ENCODE assay signal across 9 cellular contexts in the genomic region with DNA sequence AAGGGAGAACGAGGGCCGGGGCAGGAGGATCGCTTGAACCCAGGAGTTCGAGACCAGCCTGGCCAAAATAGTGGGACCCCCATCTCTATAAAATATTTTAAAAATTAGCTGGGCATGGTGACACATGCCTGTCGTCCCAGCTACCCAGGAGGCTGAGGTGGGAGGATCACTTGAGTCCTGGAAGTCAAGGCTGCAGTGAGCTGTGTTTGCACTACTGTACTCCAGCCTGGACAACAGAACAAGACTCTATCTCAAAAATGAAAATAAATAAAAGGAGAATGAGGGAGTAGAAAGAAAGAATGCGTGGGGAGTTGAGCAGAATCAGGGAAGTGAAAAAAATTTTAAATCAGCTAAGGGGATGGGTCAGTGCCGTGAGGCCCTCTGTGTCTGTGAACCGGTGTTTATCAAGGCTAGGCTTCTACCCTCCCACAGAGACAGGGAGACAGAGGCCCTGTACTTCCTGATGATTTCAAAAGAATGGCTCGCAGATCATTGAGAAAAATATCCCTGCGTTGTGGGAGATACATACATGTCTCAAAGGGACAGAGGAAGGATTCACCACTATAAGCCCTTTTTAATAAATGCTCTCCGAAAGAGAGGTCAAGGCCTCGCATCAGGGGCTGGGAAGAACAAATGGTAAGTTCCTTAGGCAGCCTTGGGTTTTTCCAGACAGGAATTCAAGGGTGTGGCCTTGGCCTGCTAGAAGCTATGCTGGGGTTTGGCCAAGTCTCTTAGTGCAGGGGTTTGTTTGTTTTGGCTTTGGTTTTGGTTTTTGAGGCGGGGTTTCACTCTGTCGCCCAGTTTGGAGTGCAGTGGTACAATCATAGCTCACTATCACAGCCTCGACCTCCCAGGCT. TPM values are rescaled to one million over a fixed set of nuclear protein-coding genes. Genes with fewer than 3 reads are reported as not detected.
DNase-seq lines count a peak whose midpoint lies in the region; ATAC-seq lines count a peak whose summit lies in the region.
"Had no signal": no experiment of that assay in that cellular context is flagged by ENCODE, and none has a peak within 500 bp of the region (broad histone marks: within the 10 kb centered on the region; RNA-seq: fewer than 3 reads in every experiment).

No MANE protein-coding gene starts in this region.

- H3K36me3 ChIP-seq in SJCRH30: no peaks in the 10 kb centered on the region

- H3K36me3 Mint-ChIP-seq in activated T-helper 1 cell treated with anti-CD3 and anti-CD28 coated beads, Interleukin-12 subunit alpha, Interleukin-12 subunit beta, Interleukin-2, Interleukin-4 antibody, amounts not matched to agents 30 ng/mL and 10 ng/mL and 1 ng/mL, durations not matched to agents 14 hours and 24 hours and 36 hours (ENCODE audit: low read depth): peaks cover 26% of the 10 kb centered on the region

- intact Hi-C loops in activated T-helper 1 cell treated with anti-CD3 and anti-CD28 coated beads, Interleukin-12 subunit alpha, Interleukin-12 subunit beta, Interleukin-2, Interleukin-4 antibody, amounts not matched to agents 30 ng/mL and 10 ng/mL and 1 ng/mL, durations not matched to agents 14 hours and 24 hours and 36 hours (cut with micrococcal nuclease): no loop called here

- H3K27me3 ChIP-seq in SJCRH30: no peaks in the 10 kb centered on the region

- H3K4me1 ChIP-seq in SJCRH30: peaks cover 22% of the 10 kb centered on the region

- H3K27ac ChIP-seq in SJCRH30: peak overlapping the region; percentile 41

- no peak for ATAC-seq in HG03521 (IDR thresholded peaks at IDR 0.05; ENCODE audit: unreplicated experiment)

- no peaks in the 10 kb centered on the region for H3K4me1 Mint-ChIP-seq in activated T-helper 1 cell treated with anti-CD3 and anti-CD28 coated beads, Interleukin-12 subunit alpha, Interleukin-12 subunit beta, Interleukin-2, Interleukin-4 antibody, amounts not matched to agents 30 ng/mL and 10 ng/mL and 1 ng/mL, durations not matched to agents 14 hours and 24 hours and 36 hours (ENCODE audit: low read depth)

- no peak overlapping the region for H3K4me3 Mint-ChIP-seq in activated T-helper 1 cell treated with anti-CD3 and anti-CD28 coated beads, Interleukin-12 subunit alpha, Interleukin-12 subunit beta, Interleukin-2, Interleukin-4 antibody, amounts not matched to agents 30 ng/mL and 10 ng/mL and 1 ng/mL, durations not matched to agents 14 hours and 24 hours and 36 hours

- no peaks in the 10 kb centered on the region for H3K9me3 Mint-ChIP-seq in activated T-helper 1 cell treated with anti-CD3 and anti-CD28 coated beads, Interleukin-12 subunit alpha, Interleukin-12 subunit beta, Interleukin-2, Interleukin-4 antibody, amounts not matched to agents 30 ng/mL and 10 ng/mL and 1 ng/mL, durations not matched to agents 14 hours and 24 hours and 36 hours

- no peak overlapping the region for H3K27ac Mint-ChIP-seq in activated T-helper 1 cell treated with anti-CD3 and anti-CD28 coated beads, Interleukin-12 subunit alpha, Interleukin-12 subunit beta, Interleukin-2, Interleukin-4 antibody, amounts not matched to agents 30 ng/mL and 10 ng/mL and 1 ng/mL, durations not matched to agents 14 hours and 24 hours and 36 hours

- no peaks in the 10 kb centered on the region for H3K27me3 Mint-ChIP-seq in activated T-helper 1 cell treated with anti-CD3 and anti-CD28 coated beads, Interleukin-12 subunit alpha, Interleukin-12 subunit beta, Interleukin-2, Interleukin-4 antibody, amounts not matched to agents 30 ng/mL and 10 ng/mL and 1 ng/mL, durations not matched to agents 14 hours and 24 hours and 36 hours (ENCODE audit: insufficient read depth)

- no peaks in the 10 kb centered on the region for H3K9me3 ChIP-seq in SJCRH30 (replicated peaks)

- DNase-seq in ELR (ENCODE audit: low read depth) (peak; percentile 32), SJCRH30 (peak; percentile 75 to 76), fibroblast of the conjunctiva (ENCODE audit: low read depth) (peak; percentile 82), pulmonary artery endothelial cell (ENCODE audit: low read depth, low spot score) (peak; percentile 55), amygdala (lab: John Stamatoyannopoulos, UW) (no peak)
- DNase-seq in stimulated activated CD4-positive, alpha-beta T cell treated with anti-CD3 and anti-CD28 coated beads, Interleukin-4, amount 100 ng/mL, for 4 hours: no peak
- DNase-seq in activated T-helper 1 cell treated with anti-CD3 and anti-CD28 coated beads, Interleukin-12 subunit alpha, Interleukin-12 subunit beta, Interleukin-2, Interleukin-4 antibody, amounts not matched to agents 30 ng/mL and 10 ng/mL and 1 ng/mL, durations not matched to agents 14 hours and 24 hours and 36 hours (ENCODE audit: low spot score): no peak
- DNase-seq: T1000 had no signal

- H3K4me3 ChIP-seq in SJCRH30: no peak overlapping the region

RNA-seq across cellular contexts. Expression of a gene that starts 20.7 kb away (rescaled TPM):
- total RNA-seq in SJCRH30 (2014; rRNA removed; shearing (Covaris generic)): 7.0 and 8.8 TPM in 2 replicates
- total RNA-seq in pulmonary artery endothelial cell: 37.0 and 39.0 TPM in 2 replicates
- 20.5 and 21.4 TPM in 2 replicates for total RNA-seq in activated T-helper 1 cell treated with anti-CD3 and anti-CD28 coated beads, Interleukin-12 subunit alpha, Interleukin-12 subunit beta, Interleukin-2, Interleukin-4 antibody, amounts not matched to agents 30 ng/mL and 10 ng/mL and 1 ng/mL, durations not matched to agents 14 hours and 24 hours and 36 hours

RNA-seq across cellular contexts. Expression of a gene that starts 37.9 kb away (rescaled TPM):
- total RNA-seq in SJCRH30 (2014; rRNA removed; shearing (Covaris generic)): 25.9 and 30.1 TPM in 2 replicates
- 20.1 and 28.5 TPM in 2 replicates for total RNA-seq in pulmonary artery endothelial cell
- total RNA-seq in activated T-helper 1 cell treated with anti-CD3 and anti-CD28 coated beads, Interleukin-12 subunit alpha, Interleukin-12 subunit beta, Interleukin-2, Interleukin-4 antibody, amounts not matched to agents 30 ng/mL and 10 ng/mL and 1 ng/mL, durations not matched to agents 14 hours and 24 hours and 36 hours: 20.4 and 20.7 TPM in 2 replicates

RNA-seq across cellular contexts. Expression of a gene that starts 57.1 kb away (rescaled TPM):
- 13.1 and 17.7 TPM in 2 replicates for total RNA-seq in SJCRH30 (2014; rRNA removed; shearing (Covaris generic))
- 13.9 and 19.7 TPM in 2 replicates for total RNA-seq in pulmonary artery endothelial cell
- 33.3 and 33.5 TPM in 2 replicates for total RNA-seq in activated T-helper 1 cell treated with anti-CD3 and anti-CD28 coated beads, Interleukin-12 subunit alpha, Interleukin-12 subunit beta, Interleukin-2, Interleukin-4 antibody, amounts not matched to agents 30 ng/mL and 10 ng/mL and 1 ng/mL, durations not matched to agents 14 hours and 24 hours and 36 hours

Comparison
In these comparisons a context has a peak if more than half of its experiments do, and no peak if none do; other contexts are left out.
1. DNase-seq: peak in ELR (single experiment), SJCRH30 (2 of 2), fibroblast of the conjunctiva (single experiment) and pulmonary artery endothelial cell (single experiment); none in stimulated activated CD4-positive, alpha-beta T cell treated with anti-CD3 and anti-CD28 coated beads, Interleukin-4, amount 100 ng/mL, for 4 hours (0 of 2), amygdala (0 of 56) and activated T-helper 1 cell treated with anti-CD3 and anti-CD28 coated beads, Interleukin-12 subunit alpha, Interleukin-12 subunit beta, Interleukin-2, Interleukin-4 antibody, amounts not matched to agents 30 ng/mL and 10 ng/mL and 1 ng/mL, durations not matched to agents 14 hours and 24 hours and 36 hours (single experiment).